ENCODE assay signal across 8 cellular contexts in the genomic region with DNA sequence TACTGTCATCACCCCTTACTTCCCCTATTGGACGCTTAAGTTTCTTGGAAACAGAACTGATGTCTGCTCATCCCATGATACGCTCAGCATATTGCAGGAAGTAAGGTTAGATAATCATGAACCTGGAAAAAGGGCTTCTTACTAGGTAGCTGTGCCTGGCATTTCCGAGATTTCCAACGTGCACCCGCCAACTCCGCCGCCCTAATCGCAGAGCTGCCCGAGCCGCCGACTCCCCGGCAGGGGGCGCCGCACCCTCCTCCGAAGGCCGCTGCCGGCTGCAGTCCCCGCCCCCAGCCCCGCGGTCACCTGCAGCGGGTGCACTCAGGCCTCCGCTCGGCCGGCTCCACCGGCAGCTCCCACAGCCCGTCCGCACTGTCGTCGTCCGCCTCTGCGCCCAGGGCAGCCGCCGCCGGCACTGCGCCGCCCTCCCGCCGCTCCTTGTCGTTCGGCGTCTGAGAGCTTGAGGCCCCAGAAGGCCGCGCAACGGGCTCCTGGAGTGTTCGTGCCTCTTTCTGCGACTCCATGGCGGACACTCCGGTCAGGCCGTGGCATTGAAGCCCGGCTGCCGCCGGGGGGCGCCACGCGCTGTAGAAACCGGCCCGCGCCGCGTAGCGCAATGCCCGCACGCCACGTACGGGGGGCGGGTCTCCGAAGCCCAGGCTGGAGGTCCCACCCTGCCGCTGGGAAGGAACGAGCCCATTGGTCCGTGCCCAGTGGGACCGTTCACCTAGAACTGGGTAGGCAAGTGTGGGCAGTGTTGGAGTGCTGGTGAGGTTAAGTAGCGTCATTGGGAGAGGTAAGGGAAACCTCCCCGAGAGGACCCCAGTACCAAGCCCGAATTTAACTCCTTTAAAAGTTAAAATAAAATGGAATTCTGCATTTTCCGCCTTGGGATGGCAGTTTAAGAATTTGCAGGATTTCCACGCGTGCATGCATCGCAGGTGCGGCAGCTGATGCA. TPM values are rescaled to one million over a fixed set of nuclear protein-coding genes. Genes with fewer than 3 reads are reported as not detected.
DNase-seq lines count a peak whose midpoint lies in the region; ATAC-seq and TF ChIP-seq lines count a peak whose summit lies in the region.

A gene with protein sequence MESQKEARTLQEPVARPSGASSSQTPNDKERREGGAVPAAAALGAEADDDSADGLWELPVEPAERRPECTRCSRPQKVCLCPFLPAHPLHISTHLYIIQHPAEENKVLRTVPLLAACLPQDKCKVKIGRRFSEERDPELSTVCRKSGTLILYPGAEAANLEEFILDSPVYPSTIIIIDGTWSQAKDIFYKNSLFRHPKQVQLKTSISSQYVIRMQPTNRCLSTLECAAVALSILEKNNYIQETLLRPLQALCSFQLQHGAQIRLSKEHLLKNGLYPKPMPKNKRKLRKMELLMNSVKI (minus strand): TSS at position 560 of the 958 bp plus-strand sequence. CDS start 36 bp downstream, at position 524.

- H3K4me1 ChIP-seq in thoracic aorta (ENCODE audit: control insufficient read depth in 1 of 2, low read depth in 2 of 2) = peaks cover 5 to 14% of the 10 kb centered on the region in 2 donors

- peak; percentile 95 for DNase-seq in NB4 (ENCODE audit: low read depth)
- DNase-seq in SK-N-DZ (ENCODE audit: low spot score) = peak; percentile 95
- DNase-seq in glomerular visceral epithelial cell (ENCODE audit: extremely low spot score) = peak; percentile 96
- DNase-seq in omental fat pad (ENCODE audit: low spot score) = peak; percentile 72
- peak; percentile 55 for DNase-seq in thoracic aorta (ENCODE audit: low spot score)

- no peaks in the 10 kb centered on the region for H3K36me3 ChIP-seq in thoracic aorta

- no peaks in the 10 kb centered on the region for H3K9me3 Mint-ChIP-seq in activated naive CD4-positive, alpha-beta T cell treated with anti-CD3 and anti-CD28 coated beads, Interleukin-2, amount 50 U/mL, for 24 hours

- peak; percentile 96 for ATAC-seq in HG02588 (IDR thresholded peaks at IDR 0.05; ENCODE audit: unreplicated experiment)
- ATAC-seq in omental fat pad (ENCODE audit: low FRiP score) = peak; percentile 99
- ATAC-seq in thoracic aorta (ENCODE audit: insufficient number of reproducible peaks, low FRiP score, low read depth) = peak; percentile 98

- H3K27ac Mint-ChIP-seq in activated naive CD4-positive, alpha-beta T cell treated with anti-CD3 and anti-CD28 coated beads, Interleukin-2, amount 50 U/mL, for 24 hours = peak within 1 kb of the TSS; percentile 82

- no peaks in the 10 kb centered on the region for H3K9me3 ChIP-seq in thoracic aorta

- no peaks in the 10 kb centered on the region for H3K36me3 Mint-ChIP-seq in activated naive CD4-positive, alpha-beta T cell treated with anti-CD3 and anti-CD28 coated beads, Interleukin-2, amount 50 U/mL, for 24 hours

- H3K4me3 Mint-ChIP-seq in activated naive CD4-positive, alpha-beta T cell treated with anti-CD3 and anti-CD28 coated beads, Interleukin-2, amount 50 U/mL, for 24 hours = peak within 1 kb of the TSS; percentile 79

- H3K4me1 Mint-ChIP-seq in activated naive CD4-positive, alpha-beta T cell treated with anti-CD3 and anti-CD28 coated beads, Interleukin-2, amount 50 U/mL, for 24 hours = peaks cover 29% of the 10 kb centered on the region

- peak; percentile 87 for TF ChIP-seq CTCF in NB4 (IDR thresholded peaks at IDR 0.05; ENCODE audit: low read depth, low read length)
- peak in 2 of 3 donors; percentile 68 to 73 for TF ChIP-seq CTCF in omental fat pad (IDR thresholded peaks at IDR 0.05)
- peak; percentile 85 for TF ChIP-seq CTCF in thoracic aorta (IDR thresholded peaks at IDR 0.05)

- no peaks in the 10 kb centered on the region for H3K27me3 ChIP-seq in thoracic aorta (replicated peaks; ENCODE audit: insufficient read depth)

- TF ChIP-seq POLR2A in GM10847 (IDR thresholded peaks at IDR 0.05; ENCODE audit: extremely low read depth, insufficient read length) = peak; percentile 53
- TF ChIP-seq POLR2A in NB4 (IDR thresholded peaks at IDR 0.05; ENCODE audit: extremely low read depth, insufficient read length) = peak; percentile 25

- H3K27ac ChIP-seq in thoracic aorta = peak within 1 kb of the TSS; percentile 85 to 90

- H3K4me3 ChIP-seq in NB4 (ENCODE audit: low read depth, low read length) = peak within 1 kb of the TSS; percentile 86
- peak within 1 kb of the TSS; percentile 96 for H3K4me3 ChIP-seq in thoracic aorta

- no peaks in the 10 kb centered on the region for H3K27me3 Mint-ChIP-seq in activated naive CD4-positive, alpha-beta T cell treated with anti-CD3 and anti-CD28 coated beads, Interleukin-2, amount 50 U/mL, for 24 hours

RNA-seq across cellular contexts. Expression of the gene that starts here (rescaled TPM):
- polyA plus RNA-seq in SK-N-DZ (2014; cell fraction: cytosol; rRNA removed) = 4.6 and 5.8 TPM in 2 replicates
- polyA plus RNA-seq in SK-N-DZ (2014; cell fraction: nucleus; rRNA removed) = 1.6 and 1.8 TPM in 2 replicates
- total RNA-seq in omental fat pad (1 to 10 TPM; 2.8 to 7.1 (median 3.4) TPM), thoracic aorta (1 to 10 TPM; 5.0 to 8.7 TPM)

Comparison
In these comparisons a context has a peak if more than half of its experiments do, and no peak if none do; other contexts are left out.
1. Peak in every context shown above with its lines: DNase-seq, ATAC-seq, H3K4me3 ChIP-seq and H3K27ac ChIP-seq.